9 cellular contexts compared by ENCODE assay signal in the genomic region with DNA sequence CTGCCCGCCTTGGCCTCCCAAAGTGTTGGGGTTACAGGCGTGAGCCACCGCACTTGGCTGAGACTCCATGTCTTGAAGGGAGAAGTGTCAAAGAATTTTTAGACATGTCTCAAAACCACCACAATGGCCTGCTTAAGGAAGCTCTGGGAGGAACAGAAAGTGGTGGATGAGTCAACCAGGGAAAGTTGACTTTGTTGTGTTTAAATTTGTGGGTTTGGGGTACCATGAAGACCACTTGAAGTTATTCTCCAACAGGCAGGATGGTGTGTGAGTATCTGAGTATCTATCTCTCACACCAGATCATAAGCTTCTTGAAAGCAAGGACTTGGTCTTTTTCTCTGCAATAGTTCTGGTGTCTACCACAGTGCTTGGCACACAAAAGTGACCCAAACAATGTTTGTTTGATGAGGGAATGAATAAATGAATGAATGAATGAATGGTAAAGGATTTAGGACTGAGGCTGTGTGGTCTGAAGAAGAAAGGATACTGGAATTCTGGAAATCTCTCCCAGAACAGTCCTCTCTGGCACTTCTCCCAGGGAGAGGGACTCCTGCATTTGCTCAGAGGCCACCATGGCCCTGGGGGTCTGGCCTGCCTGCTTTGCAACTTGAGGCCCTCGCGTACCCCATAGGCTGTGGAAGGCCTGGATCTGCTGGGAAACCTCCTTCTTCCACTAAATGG.
A peak's percentile ranks its signal among the peaks of the same experiment; 100 is the strongest.
DNase-seq lines count a peak whose midpoint lies in the region; ATAC-seq and TF ChIP-seq lines count a peak whose summit lies in the region.
"Had no signal": no experiment of that assay in that cellular context is flagged by ENCODE, and none has a peak within 500 bp of the region (broad histone marks: within the 10 kb centered on the region; RNA-seq: fewer than 3 reads in every experiment).

No MANE protein-coding gene starts in this region.

- no peak for TF ChIP-seq CTCF in left ventricle myocardium inferior (IDR thresholded peaks at IDR 0.05; ENCODE audit: borderline replicate concordance)
- TF ChIP-seq CTCF in thyroid gland (IDR thresholded peaks at IDR 0.05) = no peak

- WGBS in thyroid gland, 2 donors = 81 to 87% methylated on average over 5 of the region's 5 CpGs

- DNase-seq in left ventricle myocardium inferior (no peak), left ventricle myocardium superior (no peak), thyroid gland (no peak), G401 (ENCODE audit: low spot score) (no peak), NCI-H146 treated with DMSO at 0.1 percent for 48 hours (lab: John Stamatoyannopoulos, UW; ENCODE audit: unreplicated experiment) (no peak), NCI-H128 (lab: John Stamatoyannopoulos, UW; ENCODE audit: unreplicated experiment) (no peak)

- no peaks in the 10 kb centered on the region for H3K9me3 ChIP-seq in left ventricle myocardium inferior (replicated peaks)
- H3K9me3 ChIP-seq in thyroid gland = no peaks in the 10 kb centered on the region

- no peaks in the 10 kb centered on the region for H3K36me3 Mint-ChIP-seq in activated naive CD8-positive, alpha-beta T cell

- H3K4me3 Mint-ChIP-seq in activated naive CD8-positive, alpha-beta T cell = peak overlapping the region; percentile 54

- no peak for TF ChIP-seq POLR2A in thyroid gland (IDR thresholded peaks at IDR 0.05)

- H3K9me3 Mint-ChIP-seq in activated naive CD8-positive, alpha-beta T cell (ENCODE audit: low read depth) = no peaks in the 10 kb centered on the region

- ATAC-seq in left ventricle myocardium superior (no peak), HG03103 (IDR thresholded peaks at IDR 0.05; ENCODE audit: low read depth, unreplicated experiment) (peak; percentile 34)
- ATAC-seq: K562 had no signal

- intact Hi-C loops in left ventricle myocardium inferior (cut with micrococcal nuclease) (no loop called here), left ventricle myocardium superior (cut with micrococcal nuclease) (no loop called here), thyroid gland (cut with DNase I) (no loop called here)

- in situ Hi-C loops in G401 (cut with HindIII; ENCODE audit: low sequenced_read_pairs) = no loop called here

- H3K27ac Mint-ChIP-seq in activated naive CD8-positive, alpha-beta T cell = peak overlapping the region; percentile 37

- H3K36me3 ChIP-seq in left ventricle myocardium inferior (no peaks in the 10 kb centered on the region), thyroid gland (no peaks in the 10 kb centered on the region)

- H3K27me3 Mint-ChIP-seq in activated naive CD8-positive, alpha-beta T cell = no peaks in the 10 kb centered on the region

- H3K27ac ChIP-seq in left ventricle myocardium inferior (replicated peaks) (peak overlapping the region; percentile 71), thyroid gland (peak overlapping the region in 2 of 3 donors; percentile 37 to 54)

- H3K4me3 ChIP-seq in left ventricle myocardium inferior = no peak overlapping the region
- H3K4me3 ChIP-seq in thyroid gland (replicated peaks in 1 of 3) = no peak overlapping the region
- H3K4me3 ChIP-seq: K562 had no signal

- H3K27me3 ChIP-seq in left ventricle myocardium inferior (ENCODE audit: low read depth) (no peaks in the 10 kb centered on the region), thyroid gland (no peaks in the 10 kb centered on the region)

- H3K4me1 ChIP-seq in left ventricle myocardium inferior = peaks cover 46% of the 10 kb centered on the region
- peaks cover 37 to 49% of the 10 kb centered on the region in 2 donors for H3K4me1 ChIP-seq in thyroid gland

- peaks cover 39% of the 10 kb centered on the region for H3K4me1 Mint-ChIP-seq in activated naive CD8-positive, alpha-beta T cell (ENCODE audit: low read depth)
